6 cellular contexts compared by ENCODE assay signal in the genomic region with DNA sequence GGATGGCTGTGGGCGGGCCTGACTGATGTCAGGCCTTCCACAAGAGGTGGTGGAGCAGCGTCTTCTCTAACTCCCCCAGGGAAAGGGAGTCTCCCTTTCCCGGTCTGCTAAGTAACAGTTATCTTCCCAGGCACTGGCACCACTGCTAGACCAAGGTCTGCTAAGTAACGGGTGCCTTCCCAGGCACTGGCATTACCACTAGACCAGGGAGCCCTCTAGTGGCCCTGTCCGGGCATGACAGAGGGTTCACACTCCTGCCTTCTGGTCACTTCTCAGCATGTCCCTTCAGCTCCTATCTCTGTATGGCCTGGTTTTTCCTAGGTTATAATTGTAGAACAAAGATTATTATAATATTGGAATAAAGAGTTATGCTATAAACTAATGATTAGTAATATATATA. TPM values are rescaled to one million over a fixed set of nuclear protein-coding genes. Genes with fewer than 3 reads are reported as not detected.
A peak's percentile ranks its signal among the peaks of the same experiment; 100 is the strongest.
DNase-seq lines count a peak whose midpoint lies in the region; ATAC-seq, FAIRE-seq and TF ChIP-seq lines count a peak whose summit lies in the region.
"Not testable (repeated sequence)": the region's sequence is repeated elsewhere in the genome, so short reads cannot be mapped to it uniquely, and the experiment has no call there.

No MANE protein-coding gene starts in this region.

- H3K4me3 ChIP-seq in KMS-11 (IDR thresholded peaks at IDR 0.05; ENCODE audit: insufficient read depth, low read depth, low read length); astrocyte (ENCODE audit: insufficient read depth, low read depth, low read length); lower leg skin (ENCODE audit: low read depth, poor library complexity, severe bottlenecking): not testable (repeated sequence)

- not testable (repeated sequence) for FAIRE-seq in astrocyte (lab: Jason Lieb, UNC)

- not testable (repeated sequence) for H4K20me1 ChIP-seq in KMS-11 (ENCODE audit: insufficient read depth); astrocyte (ENCODE audit: insufficient read depth, low read length)

- TF ChIP-seq CTCF in KMS-11 (conservative IDR thresholded peaks at IDR 0.05; ENCODE audit: low read depth, low read length) (peak; percentile 13; the same call in 1 of the 2 replicates), astrocyte (IDR thresholded peaks at IDR 0.05; ENCODE audit: insufficient read depth, low read depth, low read length) (peak; percentile 13)
- not testable (repeated sequence) for TF ChIP-seq CTCF in lower leg skin (IDR thresholded peaks at IDR 0.05)

- H3K27me3 Mint-ChIP-seq in T-helper 1 cell treated with Interleukin-12 subunit alpha and Interleukin-12 subunit beta and Interleukin-4 antibody, amounts not matched to agents 30 μg/mL and 1 μg/mL, for 36 hours (ENCODE audit: low read depth); astrocyte (ENCODE audit: low read depth, unreplicated experiment); stimulated activated memory B cell treated with anti-CD40 and anti-IgM and Interleukin-4, amounts not matched to agents 10 μg/mL and 1 μg/mL and 100 μg/mL, for 72 hours: not testable (repeated sequence)

- peak overlapping the region; percentile 98 for H3K27ac Mint-ChIP-seq in T-helper 1 cell treated with Interleukin-12 subunit alpha and Interleukin-12 subunit beta and Interleukin-4 antibody, amounts not matched to agents 30 μg/mL and 1 μg/mL, for 36 hours
- not testable (repeated sequence) for H3K27ac Mint-ChIP-seq in astrocyte (ENCODE audit: unreplicated experiment)
- H3K27ac Mint-ChIP-seq in stimulated activated memory B cell treated with anti-CD40 and anti-IgM and Interleukin-4, amounts not matched to agents 10 μg/mL and 1 μg/mL and 100 μg/mL, for 72 hours, result peak overlapping the region; percentile 92

- H3K27ac ChIP-seq in KMS-11; astrocyte (ENCODE audit: low read depth, low read length): not testable (repeated sequence)

- intact Hi-C loops in lower leg skin (cut with DNase I; ENCODE audit: low total_unique reads), result not testable (repeated sequence)

- not testable (repeated sequence) for H3K9me3 Mint-ChIP-seq in T-helper 1 cell treated with Interleukin-12 subunit alpha and Interleukin-12 subunit beta and Interleukin-4 antibody, amounts not matched to agents 30 μg/mL and 1 μg/mL, for 36 hours; astrocyte (ENCODE audit: unreplicated experiment); stimulated activated memory B cell treated with anti-CD40 and anti-IgM and Interleukin-4, amounts not matched to agents 10 μg/mL and 1 μg/mL and 100 μg/mL, for 72 hours

- not testable (repeated sequence) for H3K9ac ChIP-seq in KMS-11; astrocyte (ENCODE audit: low read length)

- peaks cover 55% of the 10 kb centered on the region for H3K4me1 Mint-ChIP-seq in T-helper 1 cell treated with Interleukin-12 subunit alpha and Interleukin-12 subunit beta and Interleukin-4 antibody, amounts not matched to agents 30 μg/mL and 1 μg/mL, for 36 hours (ENCODE audit: low read depth)
- H3K4me1 Mint-ChIP-seq in astrocyte (ENCODE audit: low read depth, unreplicated experiment), result not testable (repeated sequence)
- peaks cover 76% of the 10 kb centered on the region for H3K4me1 Mint-ChIP-seq in stimulated activated memory B cell treated with anti-CD40 and anti-IgM and Interleukin-4, amounts not matched to agents 10 μg/mL and 1 μg/mL and 100 μg/mL, for 72 hours

- H2AFZ ChIP-seq in KMS-11 (ENCODE audit: low read depth); astrocyte (ENCODE audit: low read depth, low read length): not testable (repeated sequence)

- H3K36me3 ChIP-seq in KMS-11 (ENCODE audit: insufficient read depth); astrocyte (ENCODE audit: insufficient read depth, low read length): not testable (repeated sequence)

- not testable (repeated sequence) for H3K9me3 ChIP-seq in astrocyte (ENCODE audit: insufficient read depth, low read depth, low read length)

- peaks cover 22% of the 10 kb centered on the region; the same call in 1 of the 2 replicates for H3K27me3 ChIP-seq in KMS-11 (ENCODE audit: insufficient read depth, low read depth)
- H3K27me3 ChIP-seq in astrocyte (ENCODE audit: insufficient read depth, low read length), result not testable (repeated sequence)

- H3K4me1 ChIP-seq in KMS-11 (ENCODE audit: low read depth, poor library complexity, severe bottlenecking), result peaks cover 47% of the 10 kb centered on the region
- H3K4me1 ChIP-seq in astrocyte (ENCODE audit: insufficient read depth, low read length), result not testable (repeated sequence)

- not testable (repeated sequence) for H3K79me2 ChIP-seq in KMS-11 (ENCODE audit: insufficient read depth, low read depth); astrocyte (ENCODE audit: insufficient read depth, low read length)

- WGBS in lower leg skin, 2 donors, result 0% methylated on average over 1 of the region's 5 CpGs

- ATAC-seq in GM18498 (IDR thresholded peaks at IDR 0.05; ENCODE audit: unreplicated experiment), result peak; percentile 6
- peak; percentile 6 for ATAC-seq in stimulated activated memory B cell treated with anti-CD40 and anti-IgM and Interleukin-4, amounts not matched to agents 10 μg/mL and 1 μg/mL and 100 μg/mL, for 72 hours

- DNase-seq in astrocyte (ENCODE audit: low read depth), result not testable (repeated sequence)
- peak; percentile 85 to 97 for DNase-seq in lower leg skin (ENCODE audit: low spot score in 2 of 2)

- not testable (repeated sequence) for TF ChIP-seq POLR2A in lower leg skin (IDR thresholded peaks at IDR 0.05)

- H3K4me3 Mint-ChIP-seq in T-helper 1 cell treated with Interleukin-12 subunit alpha and Interleukin-12 subunit beta and Interleukin-4 antibody, amounts not matched to agents 30 μg/mL and 1 μg/mL, for 36 hours; astrocyte (ENCODE audit: unreplicated experiment): not testable (repeated sequence)
- H3K4me3 Mint-ChIP-seq in stimulated activated memory B cell treated with anti-CD40 and anti-IgM and Interleukin-4, amounts not matched to agents 10 μg/mL and 1 μg/mL and 100 μg/mL, for 72 hours, result peak overlapping the region; percentile 72

- peaks cover 31% of the 10 kb centered on the region for H3K36me3 Mint-ChIP-seq in T-helper 1 cell treated with Interleukin-12 subunit alpha and Interleukin-12 subunit beta and Interleukin-4 antibody, amounts not matched to agents 30 μg/mL and 1 μg/mL, for 36 hours (ENCODE audit: low read depth)
- H3K36me3 Mint-ChIP-seq in astrocyte (ENCODE audit: low read depth, unreplicated experiment), result not testable (repeated sequence)
- peaks cover 18% of the 10 kb centered on the region for H3K36me3 Mint-ChIP-seq in stimulated activated memory B cell treated with anti-CD40 and anti-IgM and Interleukin-4, amounts not matched to agents 10 μg/mL and 1 μg/mL and 100 μg/mL, for 72 hours

- H3K4me2 ChIP-seq in KMS-11; astrocyte (ENCODE audit: low read length): not testable (repeated sequence)

RNA-seq across cellular contexts. Expression of gene PVRIG, which starts 1.8 kb away (rescaled TPM):
- not detected in 2 replicates for total RNA-seq in astrocyte
- total RNA-seq in lower leg skin, result under 1 TPM in 2 of 4 donors, not detected in 2; 0.13 to 0.51 TPM

RNA-seq across cellular contexts. Expression of gene STAG3, which starts 40.2 kb away (rescaled TPM):
- 0.34 and 0.36 TPM in 2 replicates for total RNA-seq in astrocyte
- total RNA-seq in lower leg skin, result 1 to 10 TPM in 2 of 4 donors, under 1 TPM in 2; 0.34 to 1.8 (median 1.0) TPM

RNA-seq across cellular contexts. Expression of gene GPC2, which starts 40.8 kb away (rescaled TPM):
- total RNA-seq in astrocyte (6.5 and 7.6 TPM in 2 replicates), lower leg skin (10 to 100 TPM in 3 of 4 donors, 1 to 10 TPM in 1; 7.3 to 27.4 (median 11.8) TPM)

RNA-seq across cellular contexts. Expression of gene GAL3ST4, which starts 49.5 kb away (rescaled TPM):
- total RNA-seq in astrocyte (3.1 and 3.4 TPM in 2 replicates), lower leg skin (10 to 100 TPM; 25.3 to 36.1 (median 27.2) TPM)

RNA-seq across cellular contexts. Expression of gene TRAPPC14, which starts 59.4 kb away (rescaled TPM):
- total RNA-seq in astrocyte (18.7 and 19.5 TPM in 2 replicates), lower leg skin (10 to 100 TPM; 20.8 to 46.5 (median 25.2) TPM)
